In the genomic region with DNA sequence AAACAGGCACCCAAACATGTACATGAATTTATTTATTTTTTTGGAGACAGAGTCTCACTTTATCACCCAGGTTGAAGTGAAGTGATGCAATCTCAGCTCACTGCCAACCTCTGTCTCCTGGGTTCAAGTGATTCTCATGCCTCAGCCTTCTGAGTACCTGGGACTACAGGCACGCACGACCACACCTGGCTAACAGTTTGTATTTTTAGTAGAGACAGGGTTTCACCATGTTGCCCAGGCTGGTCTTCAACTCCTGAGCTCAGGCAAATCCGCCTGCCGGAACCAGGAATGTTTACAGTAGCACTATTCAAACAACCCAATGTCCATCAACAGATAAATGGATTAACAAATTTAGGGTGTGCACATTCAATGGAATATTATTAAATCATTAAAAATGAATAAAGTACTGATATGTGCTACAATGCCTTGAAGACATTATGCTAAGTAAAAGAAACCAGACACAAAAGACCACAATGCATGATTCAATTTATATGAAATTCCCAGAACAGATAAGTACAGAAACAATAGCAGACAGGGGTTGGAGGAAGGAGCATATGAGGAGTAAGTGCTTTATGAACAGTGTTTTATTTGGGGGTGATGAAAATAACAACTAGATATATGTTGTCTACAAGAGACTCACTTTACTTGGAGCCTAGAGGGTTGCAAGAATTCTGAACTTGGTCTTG, we compare ENCODE assay signal across 9 cellular contexts. TPM values are rescaled to one million over a fixed set of nuclear protein-coding genes. Genes with fewer than 3 reads are reported as not detected.
DNase-seq lines count a peak whose midpoint lies in the region; ATAC-seq, FAIRE-seq and TF ChIP-seq lines count a peak whose summit lies in the region.
"Had no signal": no experiment of that assay in that cellular context is flagged by ENCODE, and none has a peak within 500 bp of the region (broad histone marks: within the 10 kb centered on the region; RNA-seq: fewer than 3 reads in every experiment).

No MANE protein-coding gene starts in this region.

- H4K91ac ChIP-seq in mesenchymal stem cell (ENCODE audit: low read length): no peak overlapping the region

- H3K4me1 ChIP-seq in HUES48 (ENCODE audit: control insufficient read depth, insufficient read depth, low read length) (peaks cover 5% of the 10 kb centered on the region; the same call in 1 of the 2 replicates), astrocyte (ENCODE audit: insufficient read depth, low read length) (peaks cover 6% of the 10 kb centered on the region), mesenchymal stem cell (ENCODE audit: control insufficient read depth, insufficient read depth, low read depth, low read length) (peaks cover 4% of the 10 kb centered on the region), heart right ventricle (peaks cover 6 to 22% (median 16%) of the 10 kb centered on the region in 9 donors)

- POLR2A ChIA-PET in BJ (lab: Charles Lee): no interaction called here

- H4K20me1 ChIP-seq in astrocyte (ENCODE audit: insufficient read depth, low read length): peaks cover 30% of the 10 kb centered on the region

- H3K79me1 ChIP-seq in mesenchymal stem cell (replicated peaks; ENCODE audit: low read length, poor library complexity, severe bottlenecking): peaks cover 11% of the 10 kb centered on the region

- no peak overlapping the region for H3K4ac ChIP-seq in mesenchymal stem cell (ENCODE audit: low read depth in 1 of 2, low read length in 2 of 2)

- H3K14ac ChIP-seq in mesenchymal stem cell (ENCODE audit: low read length in 2 of 2): no peak overlapping the region

- H3K27ac ChIP-seq in HUES48 (ENCODE audit: low read depth, low read length) (no peak overlapping the region), astrocyte (ENCODE audit: low read depth, low read length) (no peak overlapping the region), mesenchymal stem cell (ENCODE audit: low read length, poor library complexity, severe bottlenecking) (no peak overlapping the region), heart right ventricle (no peak overlapping the region)

- H3K9me3 ChIP-seq in HUES48 (ENCODE audit: control insufficient read depth, insufficient read depth, low read length) (no peaks in the 10 kb centered on the region), astrocyte (ENCODE audit: insufficient read depth, low read depth, low read length) (no peaks in the 10 kb centered on the region), mesenchymal stem cell (ENCODE audit: control insufficient read depth, low read length) (peaks cover 5% of the 10 kb centered on the region), heart right ventricle (peaks cover 0 to 22% (median 12%) of the 10 kb centered on the region in 11 donors)

- peaks cover 6% of the 10 kb centered on the region for H3K36me3 Mint-ChIP-seq in astrocyte (ENCODE audit: low read depth, unreplicated experiment)

- no peak overlapping the region for H2BK15ac ChIP-seq in mesenchymal stem cell (ENCODE audit: low read depth, poor library complexity, severe bottlenecking)

- H3K27me3 ChIP-seq in BJ (ENCODE audit: control insufficient read depth, insufficient read depth, low read length) (no peaks in the 10 kb centered on the region), HUES48 (ENCODE audit: control insufficient read depth, insufficient read depth, low read length) (no peaks in the 10 kb centered on the region), astrocyte (ENCODE audit: insufficient read depth, low read length) (no peaks in the 10 kb centered on the region), mesenchymal stem cell (ENCODE audit: control insufficient read depth in 1 of 2, insufficient read depth in 1 of 2, low read length in 2 of 2) (no peaks in the 10 kb centered on the region), heart right ventricle (no peaks in the 10 kb centered on the region)

- no peak for ATAC-seq in heart right ventricle

- WGBS in mesenchymal stem cell: 93% methylated on average over 2 of the region's 4 CpGs
- WGBS in heart right ventricle, 2 donors: 78 to 81% methylated on average over 4 of the region's 4 CpGs

- H3K4me3 ChIP-seq in BJ (ENCODE audit: low read depth, low read length) (peak overlapping the region; percentile 68; the same call in 1 of the 2 replicates), HUES48 (ENCODE audit: low read depth, low read length) (peak overlapping the region; percentile 90), astrocyte (ENCODE audit: insufficient read depth, low read depth, low read length) (peak overlapping the region; percentile 76), mesenchymal stem cell (ENCODE audit: insufficient read depth in 1 of 2, low read depth in 1 of 2, low read length in 2 of 2) (peak overlapping the region in 1 of 2 experiments; percentile 90), heart right ventricle (peak overlapping the region in 5 of 10 donors; percentile 71 to 91 (median 91))

- H3K36me3 ChIP-seq in BJ (ENCODE audit: control insufficient read depth, insufficient read depth, low read length): no peaks in the 10 kb centered on the region
- peaks cover 13% of the 10 kb centered on the region for H3K36me3 ChIP-seq in HUES48 (ENCODE audit: control insufficient read depth, insufficient read depth, low read length)
- peaks cover under 1% of the 10 kb centered on the region for H3K36me3 ChIP-seq in astrocyte (ENCODE audit: insufficient read depth, low read length)
- peaks cover 0 to 6% of the 10 kb centered on the region in 2 experiments for H3K36me3 ChIP-seq in mesenchymal stem cell (ENCODE audit: control insufficient read depth in 1 of 2, insufficient read depth in 2 of 2, low read depth in 1 of 2, low read length in 2 of 2)
- peaks cover 0 to 20% (median 0%) of the 10 kb centered on the region in 9 donors for H3K36me3 ChIP-seq in heart right ventricle

- no peak overlapping the region for H3K23ac ChIP-seq in mesenchymal stem cell (ENCODE audit: low read length in 2 of 2)

- peaks cover 2% of the 10 kb centered on the region for H3K9me3 Mint-ChIP-seq in astrocyte (ENCODE audit: unreplicated experiment)

- peak overlapping the region; percentile 96 for H3K4me3 Mint-ChIP-seq in astrocyte (ENCODE audit: unreplicated experiment)

- H2AK5ac ChIP-seq in mesenchymal stem cell (ENCODE audit: low read length, severe bottlenecking): no peak overlapping the region

- no peak overlapping the region for H4K8ac ChIP-seq in mesenchymal stem cell (ENCODE audit: low read length)

- H3K9ac ChIP-seq in HUES48 (ENCODE audit: low read depth, low read length): 0 out of 2 replicates have a peak overlapping the region, but pooled peaks have one; percentile 95
- peak overlapping the region; percentile 89 for H3K9ac ChIP-seq in astrocyte (ENCODE audit: low read length)
- peak overlapping the region; percentile 93 for H3K9ac ChIP-seq in mesenchymal stem cell (ENCODE audit: low read length)

- H2BK5ac ChIP-seq in mesenchymal stem cell (ENCODE audit: low read depth, low read length, poor library complexity, severe bottlenecking): no peak overlapping the region

- H3K27ac Mint-ChIP-seq in astrocyte (ENCODE audit: unreplicated experiment): peak overlapping the region; percentile 29

- FAIRE-seq in astrocyte (lab: Jason Lieb, UNC): no peak

- peaks cover 7% of the 10 kb centered on the region for H3K4me1 Mint-ChIP-seq in astrocyte (ENCODE audit: low read depth, unreplicated experiment)

- H2BK12ac ChIP-seq in mesenchymal stem cell (ENCODE audit: low read length in 2 of 2): no peak overlapping the region

- CTCF ChIA-PET in BJ (lab: Yijun Ruan, JAX): interaction anchor here (0.9 to 3.5 kb wide), 6 partner anchors 10 to 205 kb away, joined by 3 to 16 read pairs (median 4); no protein-coding TSS in a partner anchor

- no peak overlapping the region for H3K18ac ChIP-seq in mesenchymal stem cell (ENCODE audit: low read depth in 1 of 2, low read length in 2 of 2)

- H3K4me2 ChIP-seq in astrocyte (ENCODE audit: low read length): peak overlapping the region; percentile 89
- H3K4me2 ChIP-seq in mesenchymal stem cell (ENCODE audit: low read length, poor library complexity, severe bottlenecking): peak overlapping the region; percentile 51

- H2AFZ ChIP-seq in astrocyte (ENCODE audit: low read depth, low read length): no peak overlapping the region
- no peak overlapping the region for H2AFZ ChIP-seq in mesenchymal stem cell (ENCODE audit: low read depth, low read length)

- intact Hi-C loops in heart right ventricle (cut with DNase I): loop anchor here in 6 of 10 donors (5.0 to 10.0 kb wide), 6 partner anchors 47 to 238 kb away; partner anchors contain the start of gene MAPK6 (in 1 of the 6)

- DNase-seq in BJ (ENCODE audit: low read depth): no peak
- DNase-seq in astrocyte (ENCODE audit: low read depth): no peak
- DNase-seq in mesenchymal stem cell: peak; percentile 13
- no peak for DNase-seq in heart right ventricle
- no peak for DNase-seq in NCI-H1105 (lab: John Stamatoyannopoulos, UW)
- DNase-seq in NOMO-1 (lab: John Stamatoyannopoulos, UW; ENCODE audit: unreplicated experiment in 2 of 2): no peak
- DNase-seq in ecto neural progenitor cell (ENCODE audit: low spot score): no peak
- DNase-seq: NCI-H1694 had no signal

- peaks cover 64% of the 10 kb centered on the region for H3K79me2 ChIP-seq in astrocyte (ENCODE audit: insufficient read depth, low read length)

- H2BK120ac ChIP-seq in mesenchymal stem cell (ENCODE audit: low read depth, low read length): no peak overlapping the region

- no peaks in the 10 kb centered on the region for H3K27me3 Mint-ChIP-seq in astrocyte (ENCODE audit: low read depth, unreplicated experiment)

- TF ChIP-seq CTCF in BJ (IDR thresholded peaks at IDR 0.05; ENCODE audit: insufficient read depth, low read depth, low read length): no peak
- no peak for TF ChIP-seq CTCF in astrocyte (IDR thresholded peaks at IDR 0.05; ENCODE audit: insufficient read depth, low read depth, low read length)
- TF ChIP-seq CTCF in heart right ventricle (IDR thresholded peaks at IDR 0.05): no peak

RNA-seq across cellular contexts. Expression of gene LEO1, which starts 1.3 kb away (rescaled TPM):
- polyA plus RNA-seq in BJ (2011; rRNA removed) (1.3 and 4.5 TPM in 2 replicates), heart right ventricle (1 to 10 TPM; 6.9 to 8.8 TPM)
- polyA minus RNA-seq in BJ (2011; rRNA and poly(A)+ RNA removed): 0.76 and 2.5 TPM in 2 replicates
- total RNA-seq in astrocyte (24.1 and 25.5 TPM in 2 replicates), heart right ventricle (1 to 10 TPM; 6.6 to 9.1 (median 8.2) TPM)
- 25.7 TPM for polyA plus RNA-seq in mesenchymal stem cell (2013, experiment 1 of 2)
- polyA plus RNA-seq in mesenchymal stem cell (2013, experiment 2 of 2): 25.2 TPM

RNA-seq across cellular contexts. Expression of gene MAPK6, which starts 48.7 kb away (rescaled TPM):
- polyA plus RNA-seq in BJ (2011; rRNA removed) (21.2 and 44.8 TPM in 2 replicates), heart right ventricle (1 to 10 TPM; 4.2 to 7.9 TPM)
- 25.4 and 26.3 TPM in 2 replicates for polyA minus RNA-seq in BJ (2011; rRNA and poly(A)+ RNA removed)
- total RNA-seq in astrocyte (96.6 and 98.2 TPM in 2 replicates), heart right ventricle (10 to 100 TPM; 13.5 to 21.8 (median 18.1) TPM)
- polyA plus RNA-seq in mesenchymal stem cell (2013, experiment 1 of 2): 52.4 TPM
- polyA plus RNA-seq in mesenchymal stem cell (2013, experiment 2 of 2): 53.5 TPM
